ENCODE assay signal across 17 cellular contexts in genomic region chr6:63097222-63097621, GRCh38.
DNase-seq lines count a peak whose midpoint lies in the region; ATAC-seq and TF ChIP-seq lines count a peak whose summit lies in the region.
"Had no signal": no experiment of that assay in that cellular context is flagged by ENCODE, and none has a peak within 500 bp of the region (broad histone marks: within the 10 kb centered on the region; RNA-seq: fewer than 3 reads in every experiment).

No MANE protein-coding gene starts in this region.

- no peak for TF ChIP-seq CTCF in sigmoid colon (IDR thresholded peaks at IDR 0.05)
- TF ChIP-seq CTCF in chondrocyte (IDR thresholded peaks at IDR 0.05), result no peak

- no peaks in the 10 kb centered on the region for H3K36me3 ChIP-seq in sigmoid colon

- DNase-seq in sigmoid colon (no peak), KBM-7 (no peak), ecto neural progenitor cell (ENCODE audit: low spot score) (no peak), chondrocyte (ENCODE audit: low spot score) (no peak)
- DNase-seq: activated B cell treated with CpG ODN at 0.5 μM for 24 hours; activated CD8-positive, alpha-beta memory T cell treated with anti-CD3 and anti-CD28 coated beads, Interleukin-2, amount 50 U/mL, for 4 hours; caudate nucleus; DMS153; kidney; NCI-H2171 had no signal

- H3K36me3 Mint-ChIP-seq in chondrocyte (ENCODE audit: low read depth), result no peaks in the 10 kb centered on the region
- H3K36me3 Mint-ChIP-seq: activated naive CD8-positive, alpha-beta T cell had no signal

- TF ChIP-seq EP300 in sigmoid colon (IDR thresholded peaks at IDR 0.05), result no peak

- H3K27ac ChIP-seq in sigmoid colon, result no peak overlapping the region

- in situ Hi-C loops in KBM-7 (cut with MboI; ENCODE audit: low pct_unique_long_range_greater_than_20kb, low sequenced_read_pairs), result no loop called here

- no peak for TF ChIP-seq POLR2A in sigmoid colon (IDR thresholded peaks at IDR 0.05)

- peak; percentile 59 for ATAC-seq in GM18868 (IDR thresholded peaks at IDR 0.05; ENCODE audit: unreplicated experiment)
- peak; percentile 65 for ATAC-seq in GM21526 (IDR thresholded peaks at IDR 0.05; ENCODE audit: low FRiP score, unreplicated experiment)
- peak; percentile 83 for ATAC-seq in HG02973 (IDR thresholded peaks at IDR 0.05; ENCODE audit: unreplicated experiment)
- peak; percentile 53 for ATAC-seq in HG03520 (IDR thresholded peaks at IDR 0.05; ENCODE audit: unreplicated experiment)
- ATAC-seq: GM23338 had no signal

- no peaks in the 10 kb centered on the region for H3K4me1 Mint-ChIP-seq in chondrocyte (ENCODE audit: low read depth)
- H3K4me1 Mint-ChIP-seq: activated B cell treated with CpG ODN at 0.5 μM for 24 hours, GM23338 had no signal

- WGBS in sigmoid colon, 2 donors, result 0% methylated on average over 1 of the region's 1 CpG

- no peak overlapping the region for H3K4me3 ChIP-seq in sigmoid colon
- H3K4me3 ChIP-seq: GM23338, smooth muscle cell had no signal

- H3K4me1 ChIP-seq in sigmoid colon, result no peaks in the 10 kb centered on the region

- no peaks in the 10 kb centered on the region for H3K27me3 ChIP-seq in sigmoid colon

- no peak overlapping the region for H3K4me3 Mint-ChIP-seq in chondrocyte (ENCODE audit: unreplicated experiment)
- H3K4me3 Mint-ChIP-seq: activated B cell treated with CpG ODN at 0.5 μM for 24 hours; activated naive CD8-positive, alpha-beta T cell; GM23338 had no signal

- no peaks in the 10 kb centered on the region for H3K9me3 ChIP-seq in sigmoid colon

- H3K27me3 Mint-ChIP-seq in chondrocyte (ENCODE audit: low read depth), result peaks cover 3% of the 10 kb centered on the region
- H3K27me3 Mint-ChIP-seq: activated B cell treated with CpG ODN at 0.5 μM for 24 hours; activated naive CD8-positive, alpha-beta T cell had no signal

- intact Hi-C loops in sigmoid colon (cut with DNase I), result no loop called here

- H3K27ac Mint-ChIP-seq in chondrocyte (ENCODE audit: unreplicated experiment), result no peak overlapping the region
- H3K27ac Mint-ChIP-seq: activated B cell treated with CpG ODN at 0.5 μM for 24 hours; activated naive CD8-positive, alpha-beta T cell; GM23338 had no signal

- no peaks in the 10 kb centered on the region for H3K9me3 Mint-ChIP-seq in chondrocyte (ENCODE audit: low read depth)
- H3K9me3 Mint-ChIP-seq: activated B cell treated with CpG ODN at 0.5 μM for 24 hours had no signal
